In the genomic region with DNA sequence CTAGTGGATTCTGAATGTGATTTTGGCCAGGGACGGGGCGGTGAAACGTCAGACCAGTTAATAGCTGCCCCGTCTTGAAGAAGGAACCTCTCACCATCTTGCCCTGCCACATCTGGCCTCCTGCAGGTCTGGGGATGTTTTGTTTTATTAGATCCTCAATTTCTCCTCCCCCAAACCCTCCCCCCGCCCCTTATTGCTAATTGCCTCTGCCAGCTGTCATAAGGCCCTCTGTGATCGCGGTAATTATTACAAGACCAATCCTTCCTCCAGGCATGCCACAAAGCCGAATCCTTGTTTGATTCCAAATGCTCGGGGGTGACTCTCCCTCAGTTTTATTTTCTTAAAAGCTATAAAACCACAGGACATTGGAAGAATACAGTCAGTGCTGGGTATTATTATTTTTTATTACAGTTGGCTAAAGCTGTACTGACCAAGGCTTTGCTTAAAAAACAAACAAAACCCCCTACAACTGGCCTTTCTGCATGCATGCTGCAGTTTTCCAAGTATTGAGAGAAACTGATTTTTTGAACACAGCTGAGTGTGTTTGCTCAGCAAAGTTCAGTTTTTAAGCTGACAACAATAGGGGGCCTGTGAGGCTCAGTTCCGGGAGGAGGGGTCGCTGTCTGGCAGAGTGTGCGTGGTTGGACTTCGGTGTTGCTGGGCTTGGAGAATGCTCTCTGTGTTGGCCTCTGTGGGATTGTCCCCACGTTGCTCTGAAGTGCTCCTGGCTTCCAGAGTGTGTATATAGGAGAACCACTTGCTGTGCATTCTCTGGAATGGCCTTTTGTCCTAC, we compare ENCODE assay signal across 9 cellular contexts. TPM values are rescaled to one million over a fixed set of nuclear protein-coding genes. Genes with fewer than 3 reads are reported as not detected.
DNase-seq lines count a peak whose midpoint lies in the region; ATAC-seq, FAIRE-seq and TF ChIP-seq lines count a peak whose summit lies in the region.
"Had no signal": no experiment of that assay in that cellular context is flagged by ENCODE, and none has a peak within 500 bp of the region (broad histone marks: within the 10 kb centered on the region; RNA-seq: fewer than 3 reads in every experiment).

No MANE protein-coding gene starts in this region.

- peak overlapping the region; percentile 1 for H3K18ac ChIP-seq in mesendoderm (ENCODE audit: low read length)

- H3K4me1 ChIP-seq in K562 (replicated peaks in 1 of 2; ENCODE audit: control insufficient read depth in 2 of 2, insufficient read depth in 2 of 2, low read length in 2 of 2) (peaks cover 54 to 55% of the 10 kb centered on the region in 2 experiments), mesendoderm (ENCODE audit: control insufficient read depth, low read depth, low read length) (peaks cover 15% of the 10 kb centered on the region)

- H2BK5ac ChIP-seq in mesendoderm (ENCODE audit: low read length), result peak overlapping the region; percentile 69

- H3K27ac ChIP-seq in K562 (ENCODE audit: extremely low read depth, low read depth, low read length) (peak overlapping the region; percentile 16; the same call in 2 of the 3 replicates), mesendoderm (ENCODE audit: low read depth, low read length) (peak overlapping the region; percentile 18)

- H3K36me3 ChIP-seq in K562 (ENCODE audit: control insufficient read depth, insufficient read depth, low read length), result peaks cover 11% of the 10 kb centered on the region; the same call in 1 of the 3 replicates
- no peaks in the 10 kb centered on the region for H3K36me3 ChIP-seq in mesendoderm (ENCODE audit: control insufficient read depth, insufficient read depth, low read length)

- H3K4me2 ChIP-seq in K562 (ENCODE audit: insufficient read depth, low read length) (peak overlapping the region; percentile 86), mesendoderm (ENCODE audit: low read length) (peak overlapping the region; percentile 80)

- no peak overlapping the region for H4K8ac ChIP-seq in mesendoderm (ENCODE audit: low read depth, low read length)

- TF ChIP-seq RAD21 in K562 (CRISPR knock-in tag; conservative IDR thresholded peaks at IDR 0.05 in 1 of 2, IDR thresholded peaks at IDR 0.05 in 1 of 2), result no peak

- H3K9me1 ChIP-seq in K562 (ENCODE audit: control insufficient read depth, insufficient read depth, low read length), result no peaks in the 10 kb centered on the region

- no peak overlapping the region for H3K4ac ChIP-seq in mesendoderm (ENCODE audit: low read depth, low read length)

- ATAC-seq in K562 (no peak), HG02840 (IDR thresholded peaks at IDR 0.05; ENCODE audit: low FRiP score, unreplicated experiment) (no peak)

- BruUV-seq in K562 (replicated peaks; lab: Mats Ljungman, UMichigan), result TSS peak; percentile 43

- H2AK5ac ChIP-seq in mesendoderm (ENCODE audit: low read length), result peak overlapping the region; percentile 71

- H2BK15ac ChIP-seq in mesendoderm (replicated peaks; ENCODE audit: low read depth), result no peak overlapping the region

- peak overlapping the region; percentile 71 to 95 for H3K9ac ChIP-seq in K562 (ENCODE audit: insufficient read depth in 1 of 2, low read depth in 2 of 2, low read length in 2 of 2)
- peak overlapping the region; percentile 90 for H3K9ac ChIP-seq in mesendoderm (ENCODE audit: low read length)

- no peaks in the 10 kb centered on the region for H3K9me3 ChIP-seq in K562 (replicated peaks; ENCODE audit: control insufficient read depth, insufficient read depth, low read depth, low read length)

- no peak for FAIRE-seq in K562 (lab: Jason Lieb, UNC)
- FAIRE-seq: A204.1 had no signal

- CTCF ChIA-PET in K562 (lab: Yijun Ruan, JAX; ENCODE audit: low intra/inter-chr PET ratio), result no interaction called here

- in situ Hi-C loops in K562 (cut with MboI), result no loop called here

- peak overlapping the region; percentile 88 for H3K4me3 ChIP-seq in K562
- peak overlapping the region; percentile 73 for H3K4me3 ChIP-seq in mesendoderm (ENCODE audit: low read length)

- H3K23ac ChIP-seq in mesendoderm (ENCODE audit: low read length), result no peak overlapping the region

- H2AFZ ChIP-seq in K562 (ENCODE audit: low read depth, low read length), result 0 out of 2 replicates have a peak overlapping the region, but pooled peaks have one; percentile 0

- 6% methylated on average over 13 of the region's 14 CpGs for WGBS in K562 (ENCODE audit: insufficient coverage, low coverage, missing lambda C conversion rate)
- no CpG with 5 or more reads among the region's 14 CpGs for WGBS in mesendoderm (ENCODE audit: extremely low coverage, insufficient coverage, low lambda C conversion rate)

- no peaks in the 10 kb centered on the region for H3K27me3 ChIP-seq in K562 (ENCODE audit: control insufficient read depth in 2 of 2, insufficient read depth in 2 of 2, low read length in 2 of 2)
- no peaks in the 10 kb centered on the region for H3K27me3 ChIP-seq in mesendoderm (ENCODE audit: insufficient read depth, low read length, poor library complexity)

- peak overlapping the region; percentile 94 for H3K56ac ChIP-seq in mesendoderm (ENCODE audit: low read length)

- H4K20me1 ChIP-seq in K562 (replicated peaks; ENCODE audit: control insufficient read depth, insufficient read depth, low read length), result peaks cover 4% of the 10 kb centered on the region; the same call in 1 of the 2 replicates

- peak; percentile 3 for DNase-seq in NCI-H1092 treated with DMSO at 0.1 percent for 48 hours (lab: John Stamatoyannopoulos, UW)
- no peak for DNase-seq in NCI-H1092 (lab: John Stamatoyannopoulos, UW)
- peak; percentile 55 for DNase-seq in NAMALWA (ENCODE audit: low spot score)
- DNase-seq in K562 (ENCODE audit: extremely low read depth in 1 of 4, low spot score in 3 of 4), result peak in 3 of 4 experiments; percentile 35 to 55 (median 54)
- DNase-seq in mesendoderm, result peak; percentile 62
- no peak for DNase-seq in GOT3 (lab: John Stamatoyannopoulos, UW)
- DNase-seq in NCI-H128 (lab: John Stamatoyannopoulos, UW; ENCODE audit: unreplicated experiment), result no peak

- intact Hi-C loops in K562 (cut with micrococcal nuclease), result loop anchor here (2.0 to 10.0 kb wide), 5 partner anchors 35 to 213 kb away; no protein-coding TSS in a partner anchor

- TF ChIP-seq CTCF in K562 (IDR thresholded peaks at IDR 0.05 in 2 of 3, conservative IDR thresholded peaks at IDR 0.05 in 1 of 3; ENCODE audit: insufficient read depth in 2 of 3, low read depth in 1 of 3, low read length in 3 of 3), result peak in 1 of 3 experiments; percentile 7; a peak in 1 of 6 replicates

- H4K5ac ChIP-seq in mesendoderm (ENCODE audit: low read length), result no peak overlapping the region

- no peak for TF ChIP-seq EP300 in K562 (IDR thresholded peaks at IDR 0.05; ENCODE audit: low read length)

- TF ChIP-seq POLR2A in K562 (conservative IDR thresholded peaks at IDR 0.05), result no peak

- H2BK120ac ChIP-seq in mesendoderm (ENCODE audit: low read depth, low read length), result no peak overlapping the region

- POLR2A ChIA-PET in K562 (lab: Yijun Ruan, JAX), result interaction anchor here (0.6 to 5.4 kb wide), 17 partner anchors 9 to 370 kb away, joined by 3 to 40 read pairs (median 3); no protein-coding TSS in a partner anchor

- peaks cover 18% of the 10 kb centered on the region for H3K79me1 ChIP-seq in mesendoderm (ENCODE audit: low read length)

- H3K79me2 ChIP-seq in K562 (ENCODE audit: control insufficient read depth, insufficient read depth, low read length), result peaks cover 64% of the 10 kb centered on the region
- peaks cover 47% of the 10 kb centered on the region for H3K79me2 ChIP-seq in mesendoderm (ENCODE audit: control insufficient read depth, insufficient read depth, low read length)

TF ChIP-seq in K562, 482 proteins besides CTCF, POLR2A, EP300 and RAD21 (continues in another document):
- TF ChIP-seq NFXL1 (CRISPR knock-in tag; IDR thresholded peaks at IDR 0.05) (no peak), SNAPC5 (CRISPR knock-in tag; IDR thresholded peaks at IDR 0.05) (no peak), ETV1 (tag; conservative IDR thresholded peaks at IDR 0.05; ENCODE audit: low read depth) (0 out of 2 replicates have a peak, but pooled peaks have one; percentile 30)
- TF ChIP-seq, protein P1, sequence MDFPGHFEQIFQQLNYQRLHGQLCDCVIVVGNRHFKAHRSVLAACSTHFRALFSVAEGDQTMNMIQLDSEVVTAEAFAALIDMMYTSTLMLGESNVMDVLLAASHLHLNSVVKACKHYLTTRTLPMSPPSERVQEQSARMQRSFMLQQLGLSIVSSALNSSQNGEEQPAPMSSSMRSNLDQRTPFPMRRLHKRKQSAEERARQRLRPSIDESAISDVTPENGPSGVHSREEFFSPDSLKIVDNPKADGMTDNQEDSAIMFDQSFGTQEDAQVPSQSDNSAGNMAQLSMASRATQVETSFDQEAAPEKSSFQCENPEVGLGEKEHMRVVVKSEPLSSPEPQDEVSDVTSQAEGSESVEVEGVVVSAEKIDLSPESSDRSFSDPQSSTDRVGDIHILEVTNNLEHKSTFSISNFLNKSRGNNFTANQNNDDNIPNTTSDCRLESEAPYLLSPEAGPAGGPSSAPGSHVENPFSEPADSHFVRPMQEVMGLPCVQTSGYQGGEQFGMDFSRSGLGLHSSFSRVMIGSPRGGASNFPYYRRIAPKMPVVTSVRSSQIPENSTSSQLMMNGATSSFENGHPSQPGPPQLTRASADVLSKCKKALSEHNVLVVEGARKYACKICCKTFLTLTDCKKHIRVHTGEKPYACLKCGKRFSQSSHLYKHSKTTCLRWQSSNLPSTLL (IDR thresholded peaks at IDR 0.05), result no peak

RNA-seq across cellular contexts. Expression of gene KSR1, which starts 1.7 kb away (rescaled TPM):
- 221 and 371 TPM in 2 replicates for total RNA-seq in K562 (2011; cell fraction: chromatin; rRNA removed; ENCODE audit: low replicate concordance)
- 168 and 203 TPM in 2 replicates for total RNA-seq in K562 (2011; cell fraction: nucleolus; rRNA removed)
- total RNA-seq in K562 (2011; cell fraction: nucleoplasm; rRNA removed), result 226 and 236 TPM in 2 replicates
- total RNA-seq in K562 (2014; rRNA removed), result 17.8 and 18.2 TPM in 2 replicates
- total RNA-seq in K562 (2014; rRNA removed; fragmentation: Illumina TruSeq; extraction: Trizol), result 14.7 and 18.4 TPM in 2 replicates
- 9.6 and 10.9 TPM in 2 replicates for total RNA-seq in K562 (2015; rRNA removed; fragmentation: Illumina TruSeq; extraction: Trizol)
- total RNA-seq in K562 (2021), result 48.0 and 51.7 TPM in 2 replicates
- polyA plus RNA-seq in K562 (2011; rRNA removed), result 16.4 and 20.2 TPM in 2 replicates
- 9.1 and 16.1 TPM in 2 replicates for polyA plus RNA-seq in K562 (2011; cell fraction: cytosol; rRNA removed)
- polyA plus RNA-seq in K562 (2011; cell fraction: nucleus; rRNA removed), result 52.3 and 120 TPM in 2 replicates
- polyA plus RNA-seq in K562 (2012), result 27.7 and 56.2 TPM in 2 replicates
- 36.9 and 38.0 TPM in 2 replicates for polyA plus RNA-seq in K562 (2014; fragmentation: Illumina TruSeq; extraction: Trizol)
- polyA plus RNA-seq in K562 (2014; fragmentation: Nextera tagmentation; extraction: Ambion mirVana), result 1 to 10 TPM; 1.4 TPM
- polyA plus RNA-seq in K562 (2014; rRNA removed), result 29.4 and 33.6 TPM in 2 replicates
- polyA minus RNA-seq in K562 (2011; rRNA and poly(A)+ RNA removed), result 19.1 and 30.3 TPM in 2 replicates
- polyA minus RNA-seq in K562 (2011; cell fraction: cytosol; rRNA and poly(A)+ RNA removed), result 12.2 and 19.3 TPM in 2 replicates
- 31.8 and 39.9 TPM in 2 replicates for polyA minus RNA-seq in K562 (2011; cell fraction: nucleus; rRNA and poly(A)+ RNA removed)
- 36.6 TPM for polyA plus RNA-seq in mesendoderm (2013, experiment 1 of 2)
- polyA plus RNA-seq in mesendoderm (2013, experiment 2 of 2), result 34.5 TPM

Comparison
In these comparisons a context has a peak if more than half of its experiments do, and no peak if none do; other contexts are left out.
1. DNase-seq: peak in NCI-H1092 treated with DMSO at 0.1 percent for 48 hours (single experiment), NAMALWA (single experiment), K562 (3 of 4) and mesendoderm (single experiment); none in NCI-H1092 (single experiment), GOT3 (single experiment) and NCI-H128 (single experiment).